Comparison of ENCODE assay signal across 19 cellular contexts in genomic region chr12:108789546-108789945, GRCh38. TPM values are rescaled to one million over a fixed set of nuclear protein-coding genes. Genes with fewer than 3 reads are reported as not detected.
DNase-seq lines count a peak whose midpoint lies in the region; ATAC-seq and TF ChIP-seq lines count a peak whose summit lies in the region.
"Had no signal": no experiment of that assay in that cellular context is flagged by ENCODE, and none has a peak within 500 bp of the region (broad histone marks: within the 10 kb centered on the region; RNA-seq: fewer than 3 reads in every experiment).

No MANE protein-coding gene starts in this region.

- no peak overlapping the region for H2AFZ ChIP-seq in H9 (ENCODE audit: low read length)
- no peak overlapping the region for H2AFZ ChIP-seq in smooth muscle cell (ENCODE audit: low read depth)

- no peak overlapping the region for H3K4ac ChIP-seq in H9 (ENCODE audit: low read depth, low read length)

- H3K27me3 Mint-ChIP-seq in H9 (ENCODE audit: low read depth): no peaks in the 10 kb centered on the region
- no peaks in the 10 kb centered on the region for H3K27me3 Mint-ChIP-seq in chondrocyte (ENCODE audit: low read depth)
- H3K27me3 Mint-ChIP-seq: CD4-positive, CD25-positive, alpha-beta regulatory T cell had no signal

- H3K79me2 ChIP-seq in H9 (ENCODE audit: insufficient read depth, low read length) (no peaks in the 10 kb centered on the region), smooth muscle cell (ENCODE audit: low read depth) (no peaks in the 10 kb centered on the region)

- no peak overlapping the region for H2BK120ac ChIP-seq in H9 (ENCODE audit: low read depth, low read length, poor library complexity, severe bottlenecking)

- no peak overlapping the region for H2BK15ac ChIP-seq in H9 (ENCODE audit: low read depth, low read length)

- DNase-seq in heart right ventricle (no peak), left cardiac atrium (no peak), H9 (no peak), chondrocyte (ENCODE audit: low spot score) (peak; percentile 44), spleen (peak; percentile 46), smooth muscle cell (lab: John Stamatoyannopoulos, UW; ENCODE audit: unreplicated experiment) (no peak), NCI-H524 treated with DMSO at 0.1 percent for 48 hours (lab: John Stamatoyannopoulos, UW) (no peak)
- no peak for DNase-seq in activated CD8-positive, alpha-beta memory T cell treated with anti-CD3 and anti-CD28 coated beads, Interleukin-2, amount 50 U/mL, for 48 hours
- DNase-seq: Calu3; CD4-positive, CD25-positive, alpha-beta regulatory T cell; DMS79; Kasumi-1; NCI-H1105 treated with DMSO at 0.1 percent for 48 hours; NCI-H187; NCI-H446; NCI-H774; SHP77 had no signal

- H3K4me3 Mint-ChIP-seq in H9 (no peak overlapping the region; a peak in 1 of 5 replicates), chondrocyte (ENCODE audit: unreplicated experiment) (no peak overlapping the region)
- H3K4me3 Mint-ChIP-seq: CD4-positive, CD25-positive, alpha-beta regulatory T cell had no signal

- no peak overlapping the region for H3T11ph ChIP-seq in H9 (ENCODE audit: low read length)

- no peak overlapping the region for H4K5ac ChIP-seq in H9 (ENCODE audit: insufficient read length, low read depth, low read length)

- no peaks in the 10 kb centered on the region for H3K79me1 ChIP-seq in H9 (ENCODE audit: insufficient read depth, low read depth, low read length, poor library complexity, severe bottlenecking)

- no peak overlapping the region; the same call in 1 of the 2 replicates for H3K14ac ChIP-seq in H9 (ENCODE audit: insufficient read depth, low read length)

- H2BK12ac ChIP-seq in H9 (ENCODE audit: insufficient read length, low read depth, low read length): no peak overlapping the region

- H3K27ac ChIP-seq in heart right ventricle: peak overlapping the region in 6 of 10 donors; percentile 2 to 66 (median 34)
- H3K27ac ChIP-seq in H9 (ENCODE audit: insufficient read length, low read depth, low read length): no peak overlapping the region
- no peak overlapping the region for H3K27ac ChIP-seq in spleen
- H3K27ac ChIP-seq in smooth muscle cell (ENCODE audit: low read depth): no peak overlapping the region
- H3K27ac ChIP-seq: A549 had no signal

- no peak overlapping the region for H3K9ac ChIP-seq in H9 (ENCODE audit: extremely low read depth, insufficient read length, low read length)
- no peak overlapping the region for H3K9ac ChIP-seq in smooth muscle cell (ENCODE audit: low read depth)

- WGBS in heart right ventricle, 2 donors: 74% methylated on average over 4 of the region's 4 CpGs
- no CpG with 5 or more reads among the region's 4 CpGs for WGBS in H9 (ENCODE audit: extremely low coverage, insufficient read length, low lambda C conversion rate)
- WGBS in spleen, 5 donors: 88 to 97% (median 92%) methylated on average over 4 of the region's 4 CpGs
- 97% methylated on average over 4 of the region's 4 CpGs for WGBS in smooth muscle cell (ENCODE audit: low lambda C conversion rate)

- no peak for TF ChIP-seq POLR2A in spleen (IDR thresholded peaks at IDR 0.05)

- no peak overlapping the region for H3K56ac ChIP-seq in H9 (ENCODE audit: insufficient read length, low read depth, low read length)

- no peak overlapping the region for H3K4me3 ChIP-seq in heart right ventricle
- H3K4me3 ChIP-seq in spleen: no peak overlapping the region
- H3K4me3 ChIP-seq in smooth muscle cell: no peak overlapping the region
- H3K4me3 ChIP-seq: A549 had no signal

- H4K91ac ChIP-seq in H9 (ENCODE audit: insufficient read length, low read depth, low read length): no peak overlapping the region

- intact Hi-C loops in heart right ventricle (cut with DNase I) (loop anchor here in 4 of 10 donors (5.0 to 10.0 kb wide), 2 partner anchors 55 to 57 kb away; partner anchors contain the start of gene CORO1C (in 4 of the 4)), left cardiac atrium (cut with DNase I) (loop anchor here in 1 of 2 donors (5.0 kb wide), 1 partner anchor 122 kb away; no protein-coding TSS in a partner anchor), spleen (cut with DNase I; ENCODE audit: low total_unique reads) (no loop called here)

- H3K36me3 Mint-ChIP-seq in H9 (ENCODE audit: insufficient read depth in 1 of 3, low read depth in 3 of 3) (peaks cover 3 to 32% (median 23%) of the 10 kb centered on the region in 3 experiments; a peak in 6 of 7 replicates), chondrocyte (ENCODE audit: low read depth) (peaks cover 50% of the 10 kb centered on the region)

- H2AK5ac ChIP-seq in H9 (ENCODE audit: insufficient read length, low read length): no peak overlapping the region

- no peak overlapping the region for H2BK5ac ChIP-seq in H9 (ENCODE audit: insufficient read length, low read length)

- no peaks in the 10 kb centered on the region for H3K23me2 ChIP-seq in H9 (ENCODE audit: insufficient read length, low read depth, low read length, poor library complexity, severe bottlenecking)

- no peak overlapping the region for H2BK20ac ChIP-seq in H9 (ENCODE audit: low read depth, low read length, poor library complexity, severe bottlenecking)

- H3K4me1 ChIP-seq in heart right ventricle (peaks cover 21 to 78% (median 54%) of the 10 kb centered on the region in 9 donors), H9 (ENCODE audit: insufficient read depth, low read length) (no peaks in the 10 kb centered on the region; the same call in 1 of the 2 replicates), spleen (no peaks in the 10 kb centered on the region), smooth muscle cell (ENCODE audit: low read depth) (peaks cover 4% of the 10 kb centered on the region)
- H3K4me1 ChIP-seq: A549 had no signal

- peak overlapping the region in 2 of 3 experiments; percentile 65 to 74; a peak in 3 of 7 replicates for H3K27ac Mint-ChIP-seq in H9
- peak overlapping the region; percentile 69 for H3K27ac Mint-ChIP-seq in chondrocyte (ENCODE audit: unreplicated experiment)

- H3K4me2 ChIP-seq in H9 (ENCODE audit: insufficient read depth, insufficient read length, low read length): no peak overlapping the region
- no peak overlapping the region for H3K4me2 ChIP-seq in smooth muscle cell
- H3K4me2 ChIP-seq: A549 had no signal

- H3K36me3 ChIP-seq in heart right ventricle: peaks cover 0 to 100% (median 46%) of the 10 kb centered on the region in 9 donors
- peaks cover 6 to 100% (median 68%) of the 10 kb centered on the region in 6 donors for H3K36me3 ChIP-seq in spleen
- peaks cover 7% of the 10 kb centered on the region for H3K36me3 ChIP-seq in smooth muscle cell (ENCODE audit: low read depth)

- H3F3A ChIP-seq in smooth muscle cell (ENCODE audit: low read depth): no peaks in the 10 kb centered on the region

- H3K27me3 ChIP-seq in heart right ventricle: no peaks in the 10 kb centered on the region
- no peaks in the 10 kb centered on the region for H3K27me3 ChIP-seq in H9 (ENCODE audit: insufficient read depth, low read length)
- no peaks in the 10 kb centered on the region for H3K27me3 ChIP-seq in spleen (replicated peaks in 1 of 7)
- no peaks in the 10 kb centered on the region for H3K27me3 ChIP-seq in smooth muscle cell (ENCODE audit: low read depth)

- H3K9me3 ChIP-seq in heart right ventricle: no peaks in the 10 kb centered on the region
- H3K9me3 ChIP-seq in H9 (ENCODE audit: control insufficient read depth, low read depth, low read length): no peaks in the 10 kb centered on the region
- H3K9me3 ChIP-seq in spleen: no peaks in the 10 kb centered on the region
- H3K9me3 ChIP-seq in smooth muscle cell (replicated peaks; ENCODE audit: low read depth): no peaks in the 10 kb centered on the region
- H3K9me3 ChIP-seq: A549 had no signal

- TF ChIP-seq CTCF in heart right ventricle (IDR thresholded peaks at IDR 0.05) (no peak), H9 (conservative IDR thresholded peaks at IDR 0.05) (no peak), chondrocyte (IDR thresholded peaks at IDR 0.05) (no peak), spleen (IDR thresholded peaks at IDR 0.05 in 8 of 11, conservative IDR thresholded peaks at IDR 0.05 in 3 of 11) (no peak), smooth muscle cell (IDR thresholded peaks at IDR 0.05; ENCODE audit: borderline replicate concordance, insufficient read depth, poor library complexity, severe bottlenecking) (no peak)

- H3K9me3 Mint-ChIP-seq in H9 (no peaks in the 10 kb centered on the region), chondrocyte (ENCODE audit: low read depth) (no peaks in the 10 kb centered on the region)
- H3K9me3 Mint-ChIP-seq: CD4-positive, CD25-positive, alpha-beta regulatory T cell had no signal

- H3K4me1 Mint-ChIP-seq in H9 (peaks cover 5 to 16% of the 10 kb centered on the region in 2 experiments), chondrocyte (ENCODE audit: low read depth) (peaks cover 19% of the 10 kb centered on the region)
- H3K4me1 Mint-ChIP-seq: CD4-positive, CD25-positive, alpha-beta regulatory T cell had no signal

- H4K8ac ChIP-seq in H9 (replicated peaks; ENCODE audit: insufficient read length, low read depth, low read length): no peak overlapping the region

- no peaks in the 10 kb centered on the region for H4K20me1 ChIP-seq in H9 (ENCODE audit: control insufficient read depth, insufficient read depth, insufficient read length)
- peaks cover 36% of the 10 kb centered on the region for H4K20me1 ChIP-seq in smooth muscle cell (ENCODE audit: low read depth)

- ATAC-seq in heart right ventricle (no peak), left cardiac atrium (no peak)
- ATAC-seq: Panc1 had no signal

- no peak overlapping the region for H3K18ac ChIP-seq in H9 (ENCODE audit: insufficient read length, low read depth, low read length)

- no peak overlapping the region for H3K23ac ChIP-seq in H9 (ENCODE audit: insufficient read length, low read depth, low read length)

RNA-seq across cellular contexts. Expression of gene CORO1C, which starts 58.2 kb away (rescaled TPM):
- total RNA-seq in heart right ventricle (10 to 100 TPM; 50.2 to 88.6 (median 59.1) TPM), left cardiac atrium (100 to 1,000 TPM in 1 of 2 donors, 10 to 100 TPM in 1; 95.0 to 109 TPM), H9 (2021) (154 and 164 TPM in 2 replicates), chondrocyte (266 to 336 TPM (median 325 TPM) in 3 replicates), spleen (100 to 1,000 TPM in 2 of 7 donors, 10 to 100 TPM in 5; 71.2 to 119 (median 79.1) TPM), smooth muscle cell (136 and 145 TPM in 2 replicates)
- polyA plus RNA-seq in heart right ventricle (10 to 100 TPM; 25.5 to 34.5 TPM), spleen (10 to 100 TPM; 12.0 to 26.1 (median 17.1) TPM), smooth muscle cell (96.7 and 107 TPM in 2 replicates)

Comparison
In these comparisons a context has a peak if more than half of its experiments do, and no peak if none do; other contexts are left out.
1. DNase-seq: peak in chondrocyte (single experiment) and spleen (single experiment); none in heart right ventricle (0 of 2), left cardiac atrium (single experiment), H9 (single experiment), smooth muscle cell (single experiment), NCI-H524 treated with DMSO at 0.1 percent for 48 hours (single experiment) and activated CD8-positive, alpha-beta memory T cell treated with anti-CD3 and anti-CD28 coated beads, Interleukin-2, amount 50 U/mL, for 48 hours (single experiment).
2. H3K27ac ChIP-seq: peak in heart right ventricle (6 of 10); none in H9 (single experiment), spleen (0 of 8) and smooth muscle cell (single experiment).